ENCODE assay signal across 16 cellular contexts in genomic region chr4:98779021-98779420, GRCh38.
"Had no signal": no experiment of that assay in that cellular context is flagged by ENCODE, and none has a peak within 500 bp of the region (broad histone marks: within the 10 kb centered on the region; RNA-seq: fewer than 3 reads in every experiment).

No MANE protein-coding gene starts in this region.

- ATAC-seq: activated CD8-positive, alpha-beta T cell treated with anti-CD3 and anti-CD28 coated beads for 36 hours; activated T-cell treated with anti-CD3 and anti-CD28 coated beads, Interleukin-2, amount 50 U/mL, for 72 hours; stimulated activated effector memory CD8-positive, alpha-beta T cell treated with anti-CD3 and anti-CD28 coated beads, Interleukin-12 subunit alpha, Interleukin-12 subunit beta, amount 100 ng/mL, for 72 hours had no signal

- H3K27ac Mint-ChIP-seq: activated CD8-positive, alpha-beta T cell treated with anti-CD3 and anti-CD28 coated beads for 36 hours; activated T-cell treated with anti-CD3 and anti-CD28 coated beads, Interleukin-2, amount 50 U/mL, for 72 hours; immature natural killer cell; stimulated activated effector memory CD8-positive, alpha-beta T cell treated with anti-CD3 and anti-CD28 coated beads, Interleukin-12 subunit alpha, Interleukin-12 subunit beta, amount 100 ng/mL, for 72 hours; T-helper 1 cell treated with Interleukin-12 subunit alpha and Interleukin-12 subunit beta and Interleukin-4 antibody, amounts not matched to agents 30 μg/mL and 1 μg/mL, for 36 hours had no signal

- H3K9me3 Mint-ChIP-seq: activated CD8-positive, alpha-beta T cell treated with anti-CD3 and anti-CD28 coated beads for 36 hours; activated T-cell treated with anti-CD3 and anti-CD28 coated beads, Interleukin-2, amount 50 U/mL, for 72 hours; immature natural killer cell; nephron progenitor cell; stimulated activated effector memory CD8-positive, alpha-beta T cell treated with anti-CD3 and anti-CD28 coated beads, Interleukin-12 subunit alpha, Interleukin-12 subunit beta, amount 100 ng/mL, for 72 hours; T-helper 1 cell treated with Interleukin-12 subunit alpha and Interleukin-12 subunit beta and Interleukin-4 antibody, amounts not matched to agents 30 μg/mL and 1 μg/mL, for 36 hours had no signal

- H3K4me1 Mint-ChIP-seq: immature natural killer cell; stimulated activated effector memory CD8-positive, alpha-beta T cell treated with anti-CD3 and anti-CD28 coated beads, Interleukin-12 subunit alpha, Interleukin-12 subunit beta, amount 100 ng/mL, for 72 hours had no signal

- FAIRE-seq: astrocyte had no signal

- H3K36me3 Mint-ChIP-seq: immature natural killer cell; stimulated activated effector memory CD8-positive, alpha-beta T cell treated with anti-CD3 and anti-CD28 coated beads, Interleukin-12 subunit alpha, Interleukin-12 subunit beta, amount 100 ng/mL, for 72 hours had no signal

- H3K27me3 ChIP-seq: cardiac muscle cell, colonic mucosa, ovary, tibial nerve had no signal

- H3K4me3 ChIP-seq: cardiac muscle cell, colonic mucosa, lung, ovary, skin epidermis, tibial nerve had no signal

- DNase-seq: activated CD4-positive, alpha-beta T cell treated with anti-CD3 and anti-CD28 coated beads for 4 hours; activated CD8-positive, alpha-beta memory T cell treated with anti-CD3 and anti-CD28 coated beads, Interleukin-2, amount 50 U/mL, for 4 hours; activated CD8-positive, alpha-beta T cell treated with anti-CD3 and anti-CD28 coated beads for 36 hours; activated T-cell treated with anti-CD3 and anti-CD28 coated beads, Interleukin-2, amount 50 U/mL, for 72 hours; colonic mucosa; effector CD4-positive, alpha-beta T cell; immature natural killer cell; nephron progenitor cell; ovary had no signal

- H3K36me3 ChIP-seq: cardiac muscle cell, colonic mucosa, ovary, tibial nerve had no signal

- H3K27ac ChIP-seq: colonic mucosa, ovary, tibial nerve had no signal

- H3K4me1 ChIP-seq: colonic mucosa, tibial nerve had no signal

- H3K9me3 ChIP-seq: colonic mucosa, ovary, tibial nerve had no signal

- H3K4me3 Mint-ChIP-seq: activated CD8-positive, alpha-beta T cell treated with anti-CD3 and anti-CD28 coated beads for 36 hours; activated T-cell treated with anti-CD3 and anti-CD28 coated beads, Interleukin-2, amount 50 U/mL, for 72 hours; immature natural killer cell; nephron progenitor cell; stimulated activated effector memory CD8-positive, alpha-beta T cell treated with anti-CD3 and anti-CD28 coated beads, Interleukin-12 subunit alpha, Interleukin-12 subunit beta, amount 100 ng/mL, for 72 hours; T-helper 1 cell treated with Interleukin-12 subunit alpha and Interleukin-12 subunit beta and Interleukin-4 antibody, amounts not matched to agents 30 μg/mL and 1 μg/mL, for 36 hours had no signal
